ENCODE assay signal across 18 cellular contexts in genomic region chr16:50263060-50263909, GRCh38. TPM values are rescaled to one million over a fixed set of nuclear protein-coding genes. Genes with fewer than 3 reads are reported as not detected.
A peak's percentile ranks its signal among the peaks of the same experiment; 100 is the strongest.
DNase-seq lines count a peak whose midpoint lies in the region; ATAC-seq, FAIRE-seq and TF ChIP-seq lines count a peak whose summit lies in the region.
"Had no signal": no experiment of that assay in that cellular context is flagged by ENCODE, and none has a peak within 500 bp of the region (broad histone marks: within the 10 kb centered on the region; RNA-seq: fewer than 3 reads in every experiment).

No MANE protein-coding gene starts in this region.

- no peaks in the 10 kb centered on the region for H3K36me3 ChIP-seq in neural progenitor cell
- H3K36me3 ChIP-seq: adrenal gland, esophagus squamous epithelium, neutrophil, Peyer's patch had no signal

- H3K4me1 ChIP-seq in H9 (ENCODE audit: insufficient read depth, low read length) (peaks cover 2% of the 10 kb centered on the region; the same call in 1 of the 2 replicates), neural progenitor cell (peaks cover 23% of the 10 kb centered on the region)

- no peak overlapping the region for H3K4me3 ChIP-seq in neural progenitor cell
- H3K4me3 ChIP-seq: adrenal gland, esophagus squamous epithelium, lung, Peyer's patch had no signal

- H3K27ac ChIP-seq in H9 (ENCODE audit: insufficient read length, low read depth, low read length) (no peak overlapping the region), neural progenitor cell (no peak overlapping the region)
- H3K27ac ChIP-seq: adrenal gland, esophagus squamous epithelium, neutrophil, Peyer's patch had no signal

- H3K27me3 Mint-ChIP-seq in H9 (ENCODE audit: low read depth) (peaks cover 3% of the 10 kb centered on the region; the same call in 1 of the 2 replicates), neural progenitor cell (ENCODE audit: insufficient read depth, low read depth) (peaks cover 29% of the 10 kb centered on the region)
- peaks cover 16% of the 10 kb centered on the region for H3K27me3 Mint-ChIP-seq in activated naive CD8-positive, alpha-beta T cell treated with anti-CD3 and anti-CD28 coated beads, Interleukin-2, amount 10 ng/mL, durations not matched to agents 7 days and 5 days

- no peak overlapping the region for H3K18ac ChIP-seq in H9 (ENCODE audit: insufficient read length, low read depth, low read length)

- H3T11ph ChIP-seq in H9 (ENCODE audit: low read length) = no peak overlapping the region

- no peaks in the 10 kb centered on the region for H4K20me1 ChIP-seq in H9 (ENCODE audit: control insufficient read depth, insufficient read depth, insufficient read length)
- H4K20me1 ChIP-seq in neural progenitor cell (ENCODE audit: low read depth) = peaks cover 7% of the 10 kb centered on the region

- no peak overlapping the region for H3K9ac ChIP-seq in H9 (ENCODE audit: extremely low read depth, insufficient read length, low read length)
- H3K9ac ChIP-seq in neural progenitor cell = no peak overlapping the region

- no peak overlapping the region for H3K4ac ChIP-seq in H9 (ENCODE audit: low read depth, low read length)

- TF ChIP-seq CTCF in H9 (conservative IDR thresholded peaks at IDR 0.05) (no peak), neural progenitor cell (IDR thresholded peaks at IDR 0.05) (no peak)

- no peak for TF ChIP-seq POLR2A in H54 (IDR thresholded peaks at IDR 0.05; ENCODE audit: low read depth, low read length)

- peaks cover 14% of the 10 kb centered on the region for H3F3A ChIP-seq in neural progenitor cell (ENCODE audit: low read depth)

- H3K9me3 Mint-ChIP-seq in H9 (peaks cover 0 to 2% of the 10 kb centered on the region in 2 experiments; a peak in 1 of 5 replicates), neural progenitor cell (no peaks in the 10 kb centered on the region)
- H3K9me3 Mint-ChIP-seq in activated naive CD8-positive, alpha-beta T cell treated with anti-CD3 and anti-CD28 coated beads, Interleukin-2, amount 10 ng/mL, durations not matched to agents 7 days and 5 days = no peaks in the 10 kb centered on the region
- H3K9me3 Mint-ChIP-seq: activated CD4-positive, alpha-beta T cell treated with anti-CD3 and anti-CD28 coated beads, Interleukin-2, amount 10 ng/mL, durations not matched to agents 7 days and 5 days had no signal

- no peak overlapping the region for H2AK5ac ChIP-seq in H9 (ENCODE audit: insufficient read length, low read length)

- H3K23ac ChIP-seq in H9 (ENCODE audit: insufficient read length, low read depth, low read length) = no peak overlapping the region

- H3K4me1 Mint-ChIP-seq in H9 (peaks cover 15 to 40% of the 10 kb centered on the region in 2 experiments), neural progenitor cell (peaks cover 37% of the 10 kb centered on the region)
- peaks cover 59% of the 10 kb centered on the region for H3K4me1 Mint-ChIP-seq in activated naive CD8-positive, alpha-beta T cell treated with anti-CD3 and anti-CD28 coated beads, Interleukin-2, amount 10 ng/mL, durations not matched to agents 7 days and 5 days

- H2BK12ac ChIP-seq in H9 (ENCODE audit: insufficient read length, low read depth, low read length) = no peak overlapping the region

- POLR2A ChIA-PET in activated naive CD8-positive, alpha-beta T cell treated with anti-CD3 and anti-CD28 coated beads, Interleukin-2, amount 10 ng/mL, durations not matched to agents 7 days and 5 days (lab: Charles Lee) = interaction anchor here (4.7 kb wide), 1 partner anchor 11 kb away, joined by 39 read pairs; no protein-coding TSS in a partner anchor

- H2AFZ ChIP-seq in H9 (ENCODE audit: low read length) (no peak overlapping the region), neural progenitor cell (replicated peaks) (no peak overlapping the region)

- no peak overlapping the region for H2BK120ac ChIP-seq in H9 (ENCODE audit: low read depth, low read length, poor library complexity, severe bottlenecking)

- H3K79me1 ChIP-seq in H9 (ENCODE audit: insufficient read depth, low read depth, low read length, poor library complexity, severe bottlenecking) = no peaks in the 10 kb centered on the region

- no CpG with 5 or more reads among the region's 16 CpGs for WGBS in H9 (ENCODE audit: extremely low coverage, insufficient read length, low lambda C conversion rate)

- H3K4me3 Mint-ChIP-seq in H9 (no peak overlapping the region), neural progenitor cell (no peak overlapping the region)
- H3K4me3 Mint-ChIP-seq in activated naive CD8-positive, alpha-beta T cell treated with anti-CD3 and anti-CD28 coated beads, Interleukin-2, amount 10 ng/mL, durations not matched to agents 7 days and 5 days = no peak overlapping the region
- H3K4me3 Mint-ChIP-seq: activated CD4-positive, alpha-beta T cell treated with anti-CD3 and anti-CD28 coated beads, Interleukin-2, amount 10 ng/mL, durations not matched to agents 7 days and 5 days had no signal

- H3K9me3 ChIP-seq in H9 (ENCODE audit: control insufficient read depth, low read depth, low read length) = no peaks in the 10 kb centered on the region
- H3K9me3 ChIP-seq in neural progenitor cell (ENCODE audit: low read depth) = no peaks in the 10 kb centered on the region
- H3K9me3 ChIP-seq: adrenal gland, esophagus squamous epithelium, neutrophil, Peyer's patch had no signal

- H3K27me3 ChIP-seq in H9 (ENCODE audit: insufficient read depth, low read length) = no peaks in the 10 kb centered on the region
- H3K27me3 ChIP-seq in neural progenitor cell = no peaks in the 10 kb centered on the region
- H3K27me3 ChIP-seq: adrenal gland, esophagus squamous epithelium, Peyer's patch had no signal

- no peaks in the 10 kb centered on the region for H3K36me3 Mint-ChIP-seq in H9 (ENCODE audit: insufficient read depth in 1 of 3, low read depth in 3 of 3)
- H3K36me3 Mint-ChIP-seq in activated naive CD8-positive, alpha-beta T cell treated with anti-CD3 and anti-CD28 coated beads, Interleukin-2, amount 10 ng/mL, durations not matched to agents 7 days and 5 days = peaks cover 9% of the 10 kb centered on the region
- H3K36me3 Mint-ChIP-seq in neural progenitor cell = no peaks in the 10 kb centered on the region

- peak overlapping the region in 2 of 3 experiments; percentile 49 to 74; a peak in 3 of 7 replicates for H3K27ac Mint-ChIP-seq in H9
- peak overlapping the region; percentile 52 for H3K27ac Mint-ChIP-seq in activated naive CD8-positive, alpha-beta T cell treated with anti-CD3 and anti-CD28 coated beads, Interleukin-2, amount 10 ng/mL, durations not matched to agents 7 days and 5 days
- peak overlapping the region; percentile 57 for H3K27ac Mint-ChIP-seq in neural progenitor cell

- H3K14ac ChIP-seq in H9 (ENCODE audit: insufficient read depth, low read length) = no peak overlapping the region; the same call in 1 of the 2 replicates

- ATAC-seq in activated naive CD8-positive, alpha-beta T cell treated with anti-CD3 and anti-CD28 coated beads, Interleukin-2, amount 10 ng/mL, durations not matched to agents 7 days and 5 days (ENCODE audit: low read depth) = no peak

- no peaks in the 10 kb centered on the region for H3K23me2 ChIP-seq in H9 (ENCODE audit: insufficient read length, low read depth, low read length, poor library complexity, severe bottlenecking)

- no peak overlapping the region for H4K91ac ChIP-seq in H9 (ENCODE audit: insufficient read length, low read depth, low read length)

- H2BK15ac ChIP-seq in H9 (ENCODE audit: low read depth, low read length) = no peak overlapping the region

- no peak overlapping the region for H3K56ac ChIP-seq in H9 (ENCODE audit: insufficient read length, low read depth, low read length)

- no peak overlapping the region for H2BK20ac ChIP-seq in H9 (ENCODE audit: low read depth, low read length, poor library complexity, severe bottlenecking)

- H3K79me2 ChIP-seq in H9 (ENCODE audit: insufficient read depth, low read length) (no peaks in the 10 kb centered on the region), neural progenitor cell (ENCODE audit: low read depth) (no peaks in the 10 kb centered on the region)

- H3K4me2 ChIP-seq in H9 (ENCODE audit: insufficient read depth, insufficient read length, low read length) (no peak overlapping the region), neural progenitor cell (no peak overlapping the region)

- no peak overlapping the region for H4K5ac ChIP-seq in H9 (ENCODE audit: insufficient read length, low read depth, low read length)

- no peak overlapping the region for H4K8ac ChIP-seq in H9 (replicated peaks; ENCODE audit: insufficient read length, low read depth, low read length)

- H2BK5ac ChIP-seq in H9 (ENCODE audit: insufficient read length, low read length) = no peak overlapping the region

- no peak for FAIRE-seq in H54 (lab: Jason Lieb, UNC)
- FAIRE-seq: colon, D721Med had no signal

- peak; percentile 26 for DNase-seq in activated CD4-positive, CD25-positive, alpha-beta regulatory T cell treated with anti-CD3 and anti-CD28 coated beads, Interleukin-2, amount 50 U/mL, for 72 hours
- DNase-seq in activated CD4-positive, CD25-positive, alpha-beta regulatory T cell (lab: John Stamatoyannopoulos, UW) = no peak
- DNase-seq in H9 (no peak), neural progenitor cell (ENCODE audit: low spot score) (no peak), dermis blood vessel endothelial cell (no peak), H54 (ENCODE audit: insufficient read length, low spot score) (no peak), kidney tubule cell (ENCODE audit: low spot score) (no peak)
- no peak for DNase-seq in activated naive CD8-positive, alpha-beta T cell treated with anti-CD3 and anti-CD28 coated beads, Interleukin-2, amount 10 ng/mL, durations not matched to agents 7 days and 5 days
- DNase-seq: activated CD4-positive, alpha-beta T cell treated with anti-CD3 and anti-CD28 coated beads, Interleukin-2, amount 10 ng/mL, durations not matched to agents 7 days and 5 days; adrenal gland; esophagus squamous epithelium; GOT3; NCI-H1417 treated with DMSO at 0.1 percent for 48 hours had no signal

RNA-seq across cellular contexts. Expression of gene ADCY7, which starts 3.1 kb away (rescaled TPM):
- total RNA-seq in H9 (2021) (2.6 and 4.0 TPM in 2 replicates), neural progenitor cell (ENCODE audit: low replicate concordance) (2.5 and 13.2 TPM in 2 replicates), dermis blood vessel endothelial cell (4.4 and 5.1 TPM in 2 replicates)
- total RNA-seq in activated naive CD8-positive, alpha-beta T cell treated with anti-CD3 and anti-CD28 coated beads, Interleukin-2, amount 10 ng/mL, durations not matched to agents 7 days and 5 days = 100 to 1,000 TPM; 172 to 177 TPM

Comparison
In these comparisons a context has a peak if more than half of its experiments do, and no peak if none do; other contexts are left out.
1. RNA of gene ADCY7, which starts 3.1 kb away (total RNA-seq): 172 to 177 TPM in activated naive CD8-positive, alpha-beta T cell treated with anti-CD3 and anti-CD28 coated beads, Interleukin-2, amount 10 ng/mL, durations not matched to agents 7 days and 5 days; 4.4 to 5.1 TPM in dermis blood vessel endothelial cell, 2.6 to 4.0 TPM in H9 and 2.5 to 13.2 TPM in neural progenitor cell; every median in the first group is over 10 times any median in the second.
2. Peak in every context shown above with its lines, with median percentiles within 50 percentile points of each other: H3K27ac Mint-ChIP-seq.